Comparison of ENCODE assay signal across 4 cellular contexts in the genomic region with DNA sequence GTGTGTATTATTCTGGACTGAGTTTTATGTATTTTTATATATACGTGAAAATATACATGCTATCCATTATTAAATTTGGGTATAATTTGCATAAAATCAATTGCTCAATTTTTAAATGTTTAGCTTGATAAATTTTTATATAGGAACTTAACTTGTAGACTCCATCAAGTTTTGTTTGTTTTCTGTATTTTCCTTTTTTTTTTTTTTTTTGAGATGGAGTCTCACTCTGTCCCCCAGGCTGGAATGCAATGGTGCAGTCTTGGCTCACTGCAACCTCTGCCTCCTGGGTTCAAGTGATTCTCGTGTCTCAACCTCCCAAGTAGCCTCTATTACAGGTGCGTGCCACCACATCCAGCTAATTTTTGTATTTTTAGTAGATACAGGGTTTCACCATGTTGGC. TPM values are rescaled to one million over a fixed set of nuclear protein-coding genes. Genes with fewer than 3 reads are reported as not detected.
"Had no signal": no experiment of that assay in that cellular context is flagged by ENCODE, and none has a peak within 500 bp of the region (broad histone marks: within the 10 kb centered on the region; RNA-seq: fewer than 3 reads in every experiment).

No MANE protein-coding gene starts in this region.

RNA-seq across cellular contexts. Expression of a gene that starts 4.0 kb away (rescaled TPM):
- total RNA-seq: LHCN-M2, M059J, MCF 10A, NCI-H460 had no signal
